Comparison of ENCODE assay signal across 18 cellular contexts in genomic region chr2:226187601-226188000, GRCh38.
DNase-seq lines count a peak whose midpoint lies in the region; ATAC-seq and TF ChIP-seq lines count a peak whose summit lies in the region.
"Had no signal": no experiment of that assay in that cellular context is flagged by ENCODE, and none has a peak within 500 bp of the region (broad histone marks: within the 10 kb centered on the region; RNA-seq: fewer than 3 reads in every experiment).

No MANE protein-coding gene starts in this region.

- H2AFZ ChIP-seq in neural cell (ENCODE audit: low read depth, low read length), result no peak overlapping the region

- H4K20me1 ChIP-seq in neural cell (ENCODE audit: insufficient read depth), result no peaks in the 10 kb centered on the region

- H3F3A ChIP-seq in neural cell (ENCODE audit: insufficient read depth, low read length, poor library complexity, severe bottlenecking), result no peaks in the 10 kb centered on the region

- peak overlapping the region; percentile 26 for H3K27ac ChIP-seq in neural cell (ENCODE audit: low read length)
- H3K27ac ChIP-seq: adrenal gland, gastrocnemius medialis, WERI-Rb-1 had no signal

- no peak for TF ChIP-seq EP300 in neural cell (conservative IDR thresholded peaks at IDR 0.05; ENCODE audit: poor library complexity, severe bottlenecking)

- H3K9me2 ChIP-seq in neural cell (ENCODE audit: insufficient read depth, low read length), result no peaks in the 10 kb centered on the region

- TF ChIP-seq CTCF in AG10803 (conservative IDR thresholded peaks at IDR 0.05; ENCODE audit: low read length), result no peak
- TF ChIP-seq CTCF in neural cell (IDR thresholded peaks at IDR 0.05; ENCODE audit: poor library complexity, severe bottlenecking), result no peak
- TF ChIP-seq CTCF in GM10266 (IDR thresholded peaks at IDR 0.05; ENCODE audit: control insufficient read depth, insufficient read depth, low read depth, missing control alignments), result no peak

- H3K9me3 ChIP-seq in neural cell (ENCODE audit: low read length), result no peaks in the 10 kb centered on the region
- H3K9me3 ChIP-seq: adrenal gland, gastrocnemius medialis had no signal

- H3K36me3 ChIP-seq in neural cell (ENCODE audit: insufficient read depth, low read length), result no peaks in the 10 kb centered on the region
- H3K36me3 ChIP-seq: adrenal gland, gastrocnemius medialis, WERI-Rb-1 had no signal

- no peak for ATAC-seq in GM19395 (IDR thresholded peaks at IDR 0.05; ENCODE audit: unreplicated experiment)
- ATAC-seq: activated T-helper 17 cell treated with anti-CD3 and anti-CD28 coated beads, Interleukin-2, amount 50 U/mL, for 72 hours; gastrocnemius medialis; stimulated activated naive B cell treated with anti-CD40 and anti-IgM and Interleukin-4, amounts not matched to agents 10 μg/mL and 1 μg/mL and 100 μg/mL, for 72 hours had no signal

- no peak overlapping the region for H3K9ac ChIP-seq in neural cell (ENCODE audit: low read length)

- no peak for TF ChIP-seq RAD21 in neural cell (conservative IDR thresholded peaks at IDR 0.05)

- H3K4me3 ChIP-seq in AG10803 (ENCODE audit: low read length) (no peak overlapping the region), neural cell (ENCODE audit: low read length) (no peak overlapping the region)
- H3K4me3 ChIP-seq: adrenal gland, gastrocnemius medialis had no signal

- no peaks in the 10 kb centered on the region for H3K27me3 ChIP-seq in neural cell (ENCODE audit: insufficient read depth, low read depth, low read length)
- H3K27me3 ChIP-seq: adrenal gland, gastrocnemius medialis had no signal

- no peaks in the 10 kb centered on the region for H3K79me2 ChIP-seq in neural cell (replicated peaks; ENCODE audit: insufficient read depth, low read length)

- no peak overlapping the region for H3K4me2 ChIP-seq in neural cell (ENCODE audit: low read length)

- DNase-seq in AG10803 (ENCODE audit: low read depth) (peak; percentile 96), M059J (ENCODE audit: low read depth) (peak; percentile 64), dedifferentiated amniotic fluid mesenchymal stem cell (ENCODE audit: extremely low spot score) (peak; percentile 94), COLO829 (ENCODE audit: low spot score) (no peak), NCI-H1436 treated with DMSO at 0.1 percent for 48 hours (lab: John Stamatoyannopoulos, UW) (no peak), GM10266 (ENCODE audit: extremely low spot score) (no peak)
- DNase-seq: adrenal gland; CD4-positive, CD25-positive, alpha-beta regulatory T cell; dermis blood vessel endothelial cell; gastrocnemius medialis; NCI-H2081 treated with DMSO at 0.1 percent for 48 hours; NCI-H69; small intestine; stimulated activated naive B cell treated with anti-CD40 and anti-IgM and Interleukin-4, amounts not matched to agents 10 μg/mL and 1 μg/mL and 100 μg/mL, for 72 hours; WERI-Rb-1 had no signal

TF ChIP-seq in neural cell, 6 proteins besides CTCF, POLR2A, EP300 and RAD21:
- TF ChIP-seq TAF1 (IDR thresholded peaks at IDR 0.05; ENCODE audit: low read depth), result no peak
- TF ChIP-seq REST (IDR thresholded peaks at IDR 0.05; ENCODE audit: borderline replicate concordance), result no peak
- no peak for TF ChIP-seq MXI1 (conservative IDR thresholded peaks at IDR 0.05; ENCODE audit: poor library complexity, severe bottlenecking)
- TF ChIP-seq SMC3 (conservative IDR thresholded peaks at IDR 0.05; ENCODE audit: poor library complexity), result no peak
- TF ChIP-seq EZH2 (IDR thresholded peaks at IDR 0.05; ENCODE audit: borderline replicate concordance, insufficient read depth, low read length, poor library complexity, severe bottlenecking), result no peak

Comparison
In these comparisons a context has a peak if more than half of its experiments do, and no peak if none do; other contexts are left out.
1. DNase-seq: peak in AG10803 (single experiment), M059J (single experiment) and dedifferentiated amniotic fluid mesenchymal stem cell (single experiment); none in COLO829 (single experiment), NCI-H1436 treated with DMSO at 0.1 percent for 48 hours (single experiment) and GM10266 (single experiment).